ENCODE assay signal across 1 cellular context in genomic region chr4:143358923-143359694, GRCh38.
TF ChIP-seq lines count a peak whose summit lies in the region.

No MANE protein-coding gene starts in this region.

TF ChIP-seq in HepG2, 621 proteins besides CTCF, POLR2A, EP300 and RAD21 (continued from another document):
- TF ChIP-seq PATZ1 (CRISPR knock-in tag; IDR thresholded peaks at IDR 0.05) (no peak), ATF7 (IDR thresholded peaks at IDR 0.05) (no peak), ATF7 (CRISPR knock-in tag; IDR thresholded peaks at IDR 0.05) (no peak), ZFP1 (CRISPR knock-in tag; IDR thresholded peaks at IDR 0.05) (no peak), ZBTB21 (CRISPR knock-in tag; IDR thresholded peaks at IDR 0.05) (no peak), MLLT10 (CRISPR knock-in tag; IDR thresholded peaks at IDR 0.05) (no peak)
